ENCODE assay signal across 1 cellular context in the genomic region with DNA sequence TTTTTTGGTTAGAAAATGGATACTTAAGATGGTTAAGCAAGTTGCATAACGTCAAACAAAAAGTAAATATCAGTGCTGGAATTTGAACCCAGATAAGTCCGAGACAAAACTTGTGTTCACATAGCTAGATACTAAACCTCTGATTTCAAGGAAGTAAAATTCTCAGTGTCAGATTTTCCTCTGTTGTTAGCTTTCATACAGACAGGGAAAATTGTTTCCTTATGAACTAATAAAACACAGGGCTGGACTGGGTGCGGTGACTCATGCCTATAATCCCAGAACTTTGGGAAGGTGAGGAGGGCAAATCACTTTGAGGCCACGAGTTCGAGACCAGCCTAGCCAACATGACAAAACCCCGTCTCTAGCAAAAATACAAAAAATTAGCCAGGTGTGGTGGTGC.
TF ChIP-seq lines count a peak whose summit lies in the region.

No MANE protein-coding gene starts in this region.

TF ChIP-seq in liver, 16 proteins besides CTCF, POLR2A, EP300 and RAD21 (continued from another document):
- TF ChIP-seq, protein P1, sequence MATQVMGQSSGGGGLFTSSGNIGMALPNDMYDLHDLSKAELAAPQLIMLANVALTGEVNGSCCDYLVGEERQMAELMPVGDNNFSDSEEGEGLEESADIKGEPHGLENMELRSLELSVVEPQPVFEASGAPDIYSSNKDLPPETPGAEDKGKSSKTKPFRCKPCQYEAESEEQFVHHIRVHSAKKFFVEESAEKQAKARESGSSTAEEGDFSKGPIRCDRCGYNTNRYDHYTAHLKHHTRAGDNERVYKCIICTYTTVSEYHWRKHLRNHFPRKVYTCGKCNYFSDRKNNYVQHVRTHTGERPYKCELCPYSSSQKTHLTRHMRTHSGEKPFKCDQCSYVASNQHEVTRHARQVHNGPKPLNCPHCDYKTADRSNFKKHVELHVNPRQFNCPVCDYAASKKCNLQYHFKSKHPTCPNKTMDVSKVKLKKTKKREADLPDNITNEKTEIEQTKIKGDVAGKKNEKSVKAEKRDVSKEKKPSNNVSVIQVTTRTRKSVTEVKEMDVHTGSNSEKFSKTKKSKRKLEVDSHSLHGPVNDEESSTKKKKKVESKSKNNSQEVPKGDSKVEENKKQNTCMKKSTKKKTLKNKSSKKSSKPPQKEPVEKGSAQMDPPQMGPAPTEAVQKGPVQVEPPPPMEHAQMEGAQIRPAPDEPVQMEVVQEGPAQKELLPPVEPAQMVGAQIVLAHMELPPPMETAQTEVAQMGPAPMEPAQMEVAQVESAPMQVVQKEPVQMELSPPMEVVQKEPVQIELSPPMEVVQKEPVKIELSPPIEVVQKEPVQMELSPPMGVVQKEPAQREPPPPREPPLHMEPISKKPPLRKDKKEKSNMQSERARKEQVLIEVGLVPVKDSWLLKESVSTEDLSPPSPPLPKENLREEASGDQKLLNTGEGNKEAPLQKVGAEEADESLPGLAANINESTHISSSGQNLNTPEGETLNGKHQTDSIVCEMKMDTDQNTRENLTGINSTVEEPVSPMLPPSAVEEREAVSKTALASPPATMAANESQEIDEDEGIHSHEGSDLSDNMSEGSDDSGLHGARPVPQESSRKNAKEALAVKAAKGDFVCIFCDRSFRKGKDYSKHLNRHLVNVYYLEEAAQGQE (IDR thresholded peaks at IDR 0.05): no peak
